In genomic region chr1:8560035-8560434, GRCh38 we compare ENCODE assay signal across 21 cellular contexts.
A peak's percentile ranks its signal among the peaks of the same experiment; 100 is the strongest.
DNase-seq lines count a peak whose midpoint lies in the region; ATAC-seq, FAIRE-seq and TF ChIP-seq lines count a peak whose summit lies in the region.
"Had no signal": no experiment of that assay in that cellular context is flagged by ENCODE, and none has a peak within 500 bp of the region (broad histone marks: within the 10 kb centered on the region; RNA-seq: fewer than 3 reads in every experiment).

No MANE protein-coding gene starts in this region.

- in situ Hi-C loops in GM12878 (cut with MboI) = loop anchor here (5.0 kb wide), 3 partner anchors 112 to 282 kb away; no protein-coding TSS in a partner anchor

- DNase-seq in T-helper 1 cell (no peak), NOMO-1 (lab: John Stamatoyannopoulos, UW; ENCODE audit: unreplicated experiment in 2 of 2) (peak; percentile 67 to 86), GM12878 (ENCODE audit: low read depth, low spot score) (no peak), psoas muscle (no peak), H9 (no peak), COLO829 (ENCODE audit: low spot score) (no peak)
- DNase-seq: activated CD4-positive, alpha-beta T cell treated with anti-CD3 and anti-CD28 coated beads, Interleukin-2, amount 50 U/mL, for 1 hour; CD8-positive, alpha-beta T cell; cerebellar nuclear complex; DMS 273 treated with DMSO at 0.1 percent for 48 hours; dorsolateral prefrontal cortex; HCEC 1CT; hypothalamus; immature natural killer cell; mesendoderm; NCI-H1105 treated with DMSO at 0.1 percent for 48 hours; NCI-H2029; NCI-H69 had no signal

- BruUV-seq in GM12878 (replicated peaks; lab: Mats Ljungman, UMichigan) = no TSS peak

- CTCF ChIA-PET in GM12878 (lab: Yijun Ruan, JAX) = interaction anchor here (0.6 to 13.0 kb wide), 21 partner anchors 8 to 1129 kb away, joined by 3 to 211 read pairs (median 17); no protein-coding TSS in a partner anchor

- no peak overlapping the region for H3K18ac ChIP-seq in H9 (ENCODE audit: insufficient read length, low read depth, low read length)

- no peak overlapping the region for H3K4me2 ChIP-seq in GM12878 (ENCODE audit: control insufficient read depth, insufficient read depth)
- H3K4me2 ChIP-seq in H9 (ENCODE audit: insufficient read depth, insufficient read length, low read length) = no peak overlapping the region

- H2AFZ ChIP-seq in GM12878 (ENCODE audit: control insufficient read depth, low read depth, low read length) = no peak overlapping the region
- H2AFZ ChIP-seq in H9 (ENCODE audit: low read length) = no peak overlapping the region

- no peak overlapping the region for H3T11ph ChIP-seq in H9 (ENCODE audit: low read length)

- H3K9ac ChIP-seq in GM12878 (ENCODE audit: control insufficient read depth, insufficient read depth, low read length) (no peak overlapping the region), H9 (ENCODE audit: extremely low read depth, insufficient read length, low read length) (no peak overlapping the region)

- H3K4ac ChIP-seq in H9 (ENCODE audit: low read depth, low read length) = no peak overlapping the region

- H4K5ac ChIP-seq in H9 (ENCODE audit: insufficient read length, low read depth, low read length) = no peak overlapping the region

- no peak for TF ChIP-seq EP300 in GM12878 (IDR thresholded peaks at IDR 0.05; ENCODE audit: borderline replicate concordance in 1 of 2, control insufficient read depth in 1 of 2, low read depth in 2 of 2, low read length in 2 of 2)

- no peak overlapping the region for H2BK12ac ChIP-seq in H9 (ENCODE audit: insufficient read length, low read depth, low read length)

- no peak for TF ChIP-seq RAD21 in GM12878 (IDR thresholded peaks at IDR 0.05; ENCODE audit: insufficient read depth, low read depth, low read length)

- POLR2A ChIA-PET in GM12878 (lab: Charles Lee) = interaction anchor here (1.5 kb wide), 1 partner anchor 109 kb away, joined by 4 read pairs; no protein-coding TSS in a partner anchor

- WGBS in GM12878 (ENCODE audit: insufficient coverage, insufficient replicate concordance, low lambda C conversion rate, missing lambda C conversion rate) = 58% methylated on average over 4 of the region's 4 CpGs
- 48 to 76% (median 49%) methylated on average over 4 of the region's 4 CpGs for WGBS in psoas muscle, 3 donors
- WGBS in H9 (ENCODE audit: extremely low coverage, insufficient read length, low lambda C conversion rate) = no CpG with 5 or more reads among the region's 4 CpGs

- no peak overlapping the region for H2BK20ac ChIP-seq in H9 (ENCODE audit: low read depth, low read length, poor library complexity, severe bottlenecking)

- no peaks in the 10 kb centered on the region for H4K20me1 ChIP-seq in GM12878 (ENCODE audit: control insufficient read depth, insufficient read depth)
- no peaks in the 10 kb centered on the region for H4K20me1 ChIP-seq in H9 (ENCODE audit: control insufficient read depth, insufficient read depth, insufficient read length)

- H3K27me3 ChIP-seq in GM12878 (replicated peaks in 1 of 2; ENCODE audit: control insufficient read depth in 2 of 2, insufficient read depth in 2 of 2, low read length in 1 of 2) = no peaks in the 10 kb centered on the region
- H3K27me3 ChIP-seq in psoas muscle (ENCODE audit: insufficient read depth in 3 of 3, low read length in 2 of 3) = no peaks in the 10 kb centered on the region
- H3K27me3 ChIP-seq in H9 (ENCODE audit: insufficient read depth, low read length) = no peaks in the 10 kb centered on the region
- H3K27me3 ChIP-seq: dorsolateral prefrontal cortex had no signal

- no peak overlapping the region for H3K56ac ChIP-seq in H9 (ENCODE audit: insufficient read length, low read depth, low read length)

- ATAC-seq in GM12878 (no peak), psoas muscle (peak in 3 of 4 donors; percentile 47 to 61 (median 51)), GM18498 (IDR thresholded peaks at IDR 0.05; ENCODE audit: unreplicated experiment) (no peak)
- ATAC-seq: CD8-positive, alpha-beta T cell had no signal

- SMC1A ChIA-PET in GM12878 (lab: Charles Lee; ENCODE audit: uncharacterized antibody, unreplicated experiment) = interaction anchor here (0.5 to 8.5 kb wide), 23 partner anchors 9 to 290 kb away, joined by 3 to 258 read pairs (median 13); no protein-coding TSS in a partner anchor

- H3K4me1 ChIP-seq in GM12878 (ENCODE audit: control insufficient read depth, insufficient read depth, low read length) = peaks cover 22% of the 10 kb centered on the region
- peaks cover 11% of the 10 kb centered on the region for H3K4me1 ChIP-seq in psoas muscle
- peaks cover 3% of the 10 kb centered on the region; the same call in 1 of the 2 replicates for H3K4me1 ChIP-seq in H9 (ENCODE audit: insufficient read depth, low read length)

- no peak overlapping the region for H2BK120ac ChIP-seq in H9 (ENCODE audit: low read depth, low read length, poor library complexity, severe bottlenecking)

- H3K79me2 ChIP-seq in GM12878 (ENCODE audit: control insufficient read depth, insufficient read depth, low read length) = peaks cover 2% of the 10 kb centered on the region; the same call in 1 of the 2 replicates
- peaks cover 9% of the 10 kb centered on the region; the same call in 1 of the 2 replicates for H3K79me2 ChIP-seq in H9 (ENCODE audit: insufficient read depth, low read length)

- no peak for TF ChIP-seq POLR2A in GM12878 (IDR thresholded peaks at IDR 0.05; ENCODE audit: low read depth, low read length)

- no peak overlapping the region for H2AK5ac ChIP-seq in H9 (ENCODE audit: insufficient read length, low read length)

- no peak overlapping the region for H2BK15ac ChIP-seq in H9 (ENCODE audit: low read depth, low read length)

- H3K4me1 Mint-ChIP-seq in T-helper 1 cell treated with Interleukin-12 subunit alpha and Interleukin-12 subunit beta and Interleukin-4 antibody, amounts not matched to agents 30 μg/mL and 1 μg/mL, for 36 hours (ENCODE audit: low read depth) = peaks cover 33% of the 10 kb centered on the region
- H3K4me1 Mint-ChIP-seq in H9 = peaks cover 23 to 30% of the 10 kb centered on the region in 2 experiments

- H3K79me1 ChIP-seq in H9 (ENCODE audit: insufficient read depth, low read depth, low read length, poor library complexity, severe bottlenecking) = no peaks in the 10 kb centered on the region

- intact Hi-C loops in GM12878 (cut with micrococcal nuclease; ENCODE audit: unreplicated experiment) = no loop called here
- intact Hi-C loops in psoas muscle (cut with DNase I) = loop anchor here (2.0 to 5.0 kb wide), 3 partner anchors 111 to 287 kb away; no protein-coding TSS in a partner anchor

- H3K9me3 ChIP-seq in GM12878 (replicated peaks; ENCODE audit: control insufficient read depth, insufficient read depth, low read length) (no peaks in the 10 kb centered on the region), psoas muscle (no peaks in the 10 kb centered on the region), H9 (ENCODE audit: control insufficient read depth, low read depth, low read length) (no peaks in the 10 kb centered on the region)

- H3K27ac Mint-ChIP-seq in T-helper 1 cell treated with Interleukin-12 subunit alpha and Interleukin-12 subunit beta and Interleukin-4 antibody, amounts not matched to agents 30 μg/mL and 1 μg/mL, for 36 hours = peak overlapping the region; percentile 22
- peak overlapping the region in 1 of 3 experiments; percentile 54; a peak in 1 of 7 replicates for H3K27ac Mint-ChIP-seq in H9
- H3K27ac Mint-ChIP-seq: CD8-positive, alpha-beta T cell; immature natural killer cell had no signal

- H3K27me3 Mint-ChIP-seq in T-helper 1 cell treated with Interleukin-12 subunit alpha and Interleukin-12 subunit beta and Interleukin-4 antibody, amounts not matched to agents 30 μg/mL and 1 μg/mL, for 36 hours (ENCODE audit: low read depth) = no peaks in the 10 kb centered on the region
- no peaks in the 10 kb centered on the region for H3K27me3 Mint-ChIP-seq in H9 (ENCODE audit: low read depth)
- H3K27me3 Mint-ChIP-seq: stimulated activated naive CD8-positive, alpha-beta T cell treated with anti-CD3 and anti-CD28 coated beads, Interleukin-15, Interleukin-2, amounts not matched to agents 100 ng/mL and 50 ng/mL, for 24 hours had no signal

- FAIRE-seq in GM12878 (lab: Jason Lieb, UNC) = no peak

- H3K23me2 ChIP-seq in H9 (ENCODE audit: insufficient read length, low read depth, low read length, poor library complexity, severe bottlenecking) = no peaks in the 10 kb centered on the region

- no peaks in the 10 kb centered on the region for H3K9me3 Mint-ChIP-seq in T-helper 1 cell treated with Interleukin-12 subunit alpha and Interleukin-12 subunit beta and Interleukin-4 antibody, amounts not matched to agents 30 μg/mL and 1 μg/mL, for 36 hours
- no peaks in the 10 kb centered on the region for H3K9me3 Mint-ChIP-seq in H9
- H3K9me3 Mint-ChIP-seq: CD8-positive, alpha-beta T cell; immature natural killer cell; stimulated activated naive CD8-positive, alpha-beta T cell treated with anti-CD3 and anti-CD28 coated beads, Interleukin-15, Interleukin-2, amounts not matched to agents 100 ng/mL and 50 ng/mL, for 24 hours had no signal

- no peak overlapping the region for H2BK5ac ChIP-seq in H9 (ENCODE audit: insufficient read length, low read length)

- no peak overlapping the region for H3K4me3 Mint-ChIP-seq in T-helper 1 cell treated with Interleukin-12 subunit alpha and Interleukin-12 subunit beta and Interleukin-4 antibody, amounts not matched to agents 30 μg/mL and 1 μg/mL, for 36 hours
- H3K4me3 Mint-ChIP-seq in H9 = no peak overlapping the region
- H3K4me3 Mint-ChIP-seq: CD8-positive, alpha-beta T cell; immature natural killer cell; stimulated activated naive CD8-positive, alpha-beta T cell treated with anti-CD3 and anti-CD28 coated beads, Interleukin-15, Interleukin-2, amounts not matched to agents 100 ng/mL and 50 ng/mL, for 24 hours had no signal

- no peak overlapping the region for H4K91ac ChIP-seq in H9 (ENCODE audit: insufficient read length, low read depth, low read length)

- no peak overlapping the region for H4K8ac ChIP-seq in H9 (replicated peaks; ENCODE audit: insufficient read length, low read depth, low read length)

- RAD21 ChIA-PET in GM12878 (lab: Charles Lee; ENCODE audit: unreplicated experiment) = interaction anchor here (0.6 to 8.5 kb wide), 16 partner anchors 10 to 289 kb away, joined by 3 to 174 read pairs (median 12); no protein-coding TSS in a partner anchor

- TF ChIP-seq CTCF in GM12878 (IDR thresholded peaks at IDR 0.05 in 2 of 3, conservative IDR thresholded peaks at IDR 0.05 in 1 of 3; ENCODE audit: control insufficient read depth in 2 of 3, extremely low read depth in 1 of 3, insufficient read depth in 1 of 3, low read depth in 3 of 3, low read length in 3 of 3) (no peak), psoas muscle (IDR thresholded peaks at IDR 0.05) (no peak), H9 (conservative IDR thresholded peaks at IDR 0.05) (no peak)

- H3K23ac ChIP-seq in H9 (ENCODE audit: insufficient read length, low read depth, low read length) = no peak overlapping the region

- H3K14ac ChIP-seq in H9 (ENCODE audit: insufficient read depth, low read length) = no peak overlapping the region

- H3K36me3 Mint-ChIP-seq in T-helper 1 cell treated with Interleukin-12 subunit alpha and Interleukin-12 subunit beta and Interleukin-4 antibody, amounts not matched to agents 30 μg/mL and 1 μg/mL, for 36 hours (ENCODE audit: low read depth) = peaks cover 7% of the 10 kb centered on the region
- peaks cover 17 to 23% (median 21%) of the 10 kb centered on the region in 3 experiments; a peak in 6 of 7 replicates for H3K36me3 Mint-ChIP-seq in H9 (ENCODE audit: insufficient read depth in 1 of 3, low read depth in 3 of 3)

- H3K36me3 ChIP-seq in GM12878 (ENCODE audit: control insufficient read depth in 2 of 2, insufficient read depth in 2 of 2, low read length in 1 of 2) (no peaks in the 10 kb centered on the region), psoas muscle (ENCODE audit: insufficient read depth in 1 of 2, low read depth in 1 of 2) (peaks cover 0 to 6% of the 10 kb centered on the region in 2 donors)

- H3K4me3 ChIP-seq in GM12878 = no peak overlapping the region
- H3K4me3 ChIP-seq in psoas muscle = no peak overlapping the region
- H3K4me3 ChIP-seq: dorsolateral prefrontal cortex had no signal

- peak overlapping the region; percentile 5; the same call in 1 of the 2 replicates for H3K27ac ChIP-seq in GM12878 (ENCODE audit: control insufficient read depth, insufficient read depth)
- H3K27ac ChIP-seq in psoas muscle = no peak overlapping the region
- H3K27ac ChIP-seq in H9 (ENCODE audit: insufficient read length, low read depth, low read length) = no peak overlapping the region

Comparison
In these comparisons a context has a peak if more than half of its experiments do, and no peak if none do; other contexts are left out.
1. DNase-seq: peak in NOMO-1 (2 of 2); none in T-helper 1 cell (0 of 5), GM12878 (single experiment), psoas muscle (0 of 2), H9 (single experiment) and COLO829 (single experiment).
2. ATAC-seq: peak in psoas muscle (3 of 4); none in GM12878 (single experiment) and GM18498 (single experiment).